Comparison of ENCODE assay signal across 9 cellular contexts in the genomic region with DNA sequence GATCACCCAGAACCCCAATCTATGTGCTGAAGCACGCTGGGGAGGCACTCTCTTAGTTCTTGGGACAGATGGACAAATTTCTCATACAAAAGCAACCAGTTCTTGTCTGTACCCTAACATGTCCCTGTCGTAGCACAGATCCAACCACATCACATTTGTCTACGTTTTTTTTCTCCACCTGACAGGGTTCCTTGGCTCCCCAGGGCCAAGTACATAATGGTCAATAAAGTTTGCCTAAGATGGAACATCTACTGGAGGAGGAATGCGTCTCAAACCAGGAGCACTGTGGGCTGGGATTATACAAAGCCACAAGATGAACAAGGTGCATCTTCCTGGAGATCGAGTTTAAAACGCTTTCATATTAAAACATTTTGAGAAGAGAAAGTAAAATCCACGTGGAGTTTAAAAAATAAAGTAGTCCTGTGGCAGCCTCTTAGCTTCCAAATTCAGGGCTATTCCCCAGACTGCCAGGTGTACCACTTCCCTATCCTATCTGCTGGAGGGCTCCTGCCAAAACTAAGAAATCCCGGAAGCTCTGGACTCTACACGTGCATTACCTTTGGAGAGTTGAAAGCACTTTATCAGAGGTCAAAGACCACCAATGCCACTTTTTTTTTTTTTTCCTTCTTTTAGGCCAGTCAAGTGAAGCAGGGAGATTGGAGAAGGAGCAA. TPM values are rescaled to one million over a fixed set of nuclear protein-coding genes. Genes with fewer than 3 reads are reported as not detected.
DNase-seq lines count a peak whose midpoint lies in the region; ATAC-seq and TF ChIP-seq lines count a peak whose summit lies in the region.
"Had no signal": no experiment of that assay in that cellular context is flagged by ENCODE, and none has a peak within 500 bp of the region (broad histone marks: within the 10 kb centered on the region; RNA-seq: fewer than 3 reads in every experiment).

No MANE protein-coding gene starts in this region.

- WGBS in GM23248 (ENCODE audit: low coverage in 1 of 2, low lambda C conversion rate in 2 of 2, missing lambda C conversion rate in 2 of 2), 2 experiments = 65% methylated on average over 9 of the region's 9 CpGs
- WGBS in hepatocyte (ENCODE audit: low lambda C conversion rate, missing lambda C conversion rate) = 80% methylated on average over 9 of the region's 9 CpGs

- no peak for DNase-seq in GM23248
- no peak for DNase-seq in activated CD4-positive, alpha-beta memory T cell treated with anti-CD3 and anti-CD28 coated beads for 36 hours
- no peak for DNase-seq in hepatocyte (ENCODE audit: low spot score)
- no peak for DNase-seq in stimulated activated naive B cell treated with anti-CD40 and anti-IgM and Interleukin-4, amounts not matched to agents 10 μg/mL and 1 μg/mL and 100 μg/mL, for 72 hours
- DNase-seq in sciatic nerve (ENCODE audit: low spot score) = no peak
- DNase-seq in GDM1 (lab: John Stamatoyannopoulos, UW) = no peak
- DNase-seq: NCI-H2171 treated with DMSO at 0.1 percent for 48 hours, retina had no signal

- no peaks in the 10 kb centered on the region for H3K9me3 Mint-ChIP-seq in activated CD4-positive, alpha-beta memory T cell treated with anti-CD3 and anti-CD28 coated beads for 36 hours
- no peaks in the 10 kb centered on the region for H3K9me3 Mint-ChIP-seq in stimulated activated naive B cell treated with anti-CD40 and anti-IgM and Interleukin-4, amounts not matched to agents 10 μg/mL and 1 μg/mL and 100 μg/mL, for 72 hours

- H3K9ac ChIP-seq in GM23248 = peak overlapping the region; percentile 99

- TF ChIP-seq CTCF in hepatocyte (IDR thresholded peaks at IDR 0.05; ENCODE audit: poor library complexity) = no peak

- intact Hi-C loops in activated CD4-positive, alpha-beta memory T cell treated with anti-CD3 and anti-CD28 coated beads for 36 hours (cut with micrococcal nuclease) = loop anchor here (1.0 to 5.0 kb wide), 8 partner anchors 19 to 999 kb away; a partner anchor contains a TSS
- intact Hi-C loops in sciatic nerve (cut with DNase I) = no loop called here

- H2AFZ ChIP-seq in GM23248 = no peak overlapping the region; the same call in 1 of the 2 replicates
- H2AFZ ChIP-seq in hepatocyte = no peak overlapping the region

- H3K4me3 ChIP-seq in GM23248 = peak overlapping the region; percentile 99
- H3K4me3 ChIP-seq in hepatocyte = no peak overlapping the region

- H3K9me3 ChIP-seq in GM23248 (ENCODE audit: low read depth) (no peaks in the 10 kb centered on the region), hepatocyte (ENCODE audit: low read depth) (no peaks in the 10 kb centered on the region)

- no peaks in the 10 kb centered on the region for H3K27me3 ChIP-seq in GM23248 (replicated peaks; ENCODE audit: insufficient read depth)
- peaks cover 16% of the 10 kb centered on the region for H3K27me3 ChIP-seq in hepatocyte

- CTCF ChIA-PET in activated CD4-positive, alpha-beta memory T cell treated with anti-CD3 and anti-CD28 coated beads for 36 hours (lab: Charles Lee) = interaction anchor here (0.8 to 5.9 kb wide), 5 partner anchors 10 to 68 kb away, joined by 3 to 53 read pairs (median 4); a partner anchor contains a TSS

- H3K36me3 ChIP-seq in GM23248 (ENCODE audit: low read depth) (no peaks in the 10 kb centered on the region), hepatocyte (replicated peaks; ENCODE audit: insufficient read depth, low read depth) (no peaks in the 10 kb centered on the region)

- H3K79me2 ChIP-seq in GM23248 (ENCODE audit: insufficient read depth) (peaks cover 77% of the 10 kb centered on the region), hepatocyte (peaks cover 53% of the 10 kb centered on the region)

- H3K36me3 Mint-ChIP-seq in activated CD4-positive, alpha-beta memory T cell treated with anti-CD3 and anti-CD28 coated beads for 36 hours = peaks cover 28% of the 10 kb centered on the region
- H3K36me3 Mint-ChIP-seq in stimulated activated naive B cell treated with anti-CD40 and anti-IgM and Interleukin-4, amounts not matched to agents 10 μg/mL and 1 μg/mL and 100 μg/mL, for 72 hours = peaks cover 29 to 36% of the 10 kb centered on the region in 2 donors

- H3K4me2 ChIP-seq in GM23248 (ENCODE audit: unreplicated experiment) (peak overlapping the region; percentile 94), hepatocyte (peak overlapping the region; percentile 81)

- peaks cover 47% of the 10 kb centered on the region for H3K4me1 Mint-ChIP-seq in activated CD4-positive, alpha-beta memory T cell treated with anti-CD3 and anti-CD28 coated beads for 36 hours (ENCODE audit: low read depth)
- peaks cover 26 to 52% of the 10 kb centered on the region in 2 donors for H3K4me1 Mint-ChIP-seq in stimulated activated naive B cell treated with anti-CD40 and anti-IgM and Interleukin-4, amounts not matched to agents 10 μg/mL and 1 μg/mL and 100 μg/mL, for 72 hours

- peak overlapping the region; percentile 99 for H3K4me3 Mint-ChIP-seq in activated CD4-positive, alpha-beta memory T cell treated with anti-CD3 and anti-CD28 coated beads for 36 hours
- peak overlapping the region; percentile 97 to 100 for H3K4me3 Mint-ChIP-seq in stimulated activated naive B cell treated with anti-CD40 and anti-IgM and Interleukin-4, amounts not matched to agents 10 μg/mL and 1 μg/mL and 100 μg/mL, for 72 hours

- no peak for ATAC-seq in stimulated activated naive B cell treated with anti-CD40 and anti-IgM and Interleukin-4, amounts not matched to agents 10 μg/mL and 1 μg/mL and 100 μg/mL, for 72 hours (replicated peaks)
- ATAC-seq in GM21381 (IDR thresholded peaks at IDR 0.05; ENCODE audit: unreplicated experiment) (no peak), sciatic nerve (no peak)

- H3K4me1 ChIP-seq in GM23248 (ENCODE audit: insufficient read depth) (peaks cover 38% of the 10 kb centered on the region), hepatocyte (ENCODE audit: insufficient read depth) (peaks cover 16% of the 10 kb centered on the region)

- in situ Hi-C loops in GM23248 (cut with MboI) = no loop called here

- no peaks in the 10 kb centered on the region for H4K20me1 ChIP-seq in GM23248 (ENCODE audit: insufficient read depth)
- no peaks in the 10 kb centered on the region for H4K20me1 ChIP-seq in hepatocyte (ENCODE audit: insufficient read depth, poor library complexity, severe bottlenecking)

- H3K27ac Mint-ChIP-seq in activated CD4-positive, alpha-beta memory T cell treated with anti-CD3 and anti-CD28 coated beads for 36 hours = peak overlapping the region; percentile 96
- H3K27ac Mint-ChIP-seq in stimulated activated naive B cell treated with anti-CD40 and anti-IgM and Interleukin-4, amounts not matched to agents 10 μg/mL and 1 μg/mL and 100 μg/mL, for 72 hours = peak overlapping the region; percentile 100

- H3K27me3 Mint-ChIP-seq in activated CD4-positive, alpha-beta memory T cell treated with anti-CD3 and anti-CD28 coated beads for 36 hours = no peaks in the 10 kb centered on the region
- no peaks in the 10 kb centered on the region for H3K27me3 Mint-ChIP-seq in stimulated activated naive B cell treated with anti-CD40 and anti-IgM and Interleukin-4, amounts not matched to agents 10 μg/mL and 1 μg/mL and 100 μg/mL, for 72 hours

- H3K27ac ChIP-seq in GM23248 (0 out of 2 replicates have a peak overlapping the region, but pooled peaks have one; percentile 91), hepatocyte (no peak overlapping the region)

- POLR2A ChIA-PET in activated CD4-positive, alpha-beta memory T cell treated with anti-CD3 and anti-CD28 coated beads for 36 hours (lab: Charles Lee) = interaction anchor here (0.6 to 7.3 kb wide), 8 partner anchors 17 to 73 kb away, joined by 3 to 104 read pairs (median 5); a partner anchor contains a TSS

- H3K9me2 ChIP-seq in GM23248 (ENCODE audit: insufficient read depth) (no peaks in the 10 kb centered on the region), hepatocyte (replicated peaks; ENCODE audit: insufficient read depth) (no peaks in the 10 kb centered on the region)

- peaks cover 13% of the 10 kb centered on the region; the same call in 1 of the 2 replicates for H3F3A ChIP-seq in GM23248 (ENCODE audit: insufficient read depth)

RNA-seq across cellular contexts. Expression of a gene that starts 1.4 kb away (rescaled TPM):
- total RNA-seq in GM23248 (2014; rRNA removed; shearing (Covaris generic)) = 52.7 and 61.7 TPM in 2 replicates
- polyA plus RNA-seq in GM23248 (2016; fragmentation: Nextera tagmentation; extraction: Ambion mirVana) (68.1 and 76.9 TPM in 2 replicates), hepatocyte (49.4 and 53.0 TPM in 2 replicates)
- 10 to 100 TPM; 44.7 to 47.8 TPM for total RNA-seq in activated CD4-positive, alpha-beta memory T cell treated with anti-CD3 and anti-CD28 coated beads for 36 hours
- total RNA-seq in hepatocyte (38.1 and 47.7 TPM in 2 replicates), sciatic nerve (24.6 TPM)
